Comparison of ENCODE assay signal across 8 cellular contexts in genomic region chr3:187742351-187743171, GRCh38. TPM values are rescaled to one million over a fixed set of nuclear protein-coding genes. Genes with fewer than 3 reads are reported as not detected.
DNase-seq lines count a peak whose midpoint lies in the region; ATAC-seq and TF ChIP-seq lines count a peak whose summit lies in the region.

No MANE protein-coding gene starts in this region.

- H3K9me3 ChIP-seq in T-helper 17 cell (ENCODE audit: control insufficient read depth, low read length, poor library complexity, severe bottlenecking): no peaks in the 10 kb centered on the region
- H3K9me3 ChIP-seq in neural cell (ENCODE audit: low read length): no peaks in the 10 kb centered on the region

- no peak overlapping the region for H3K27ac ChIP-seq in neural cell (ENCODE audit: low read length)

- DNase-seq in NCI-H446 treated with DMSO at 0.1 percent for 48 hours (lab: John Stamatoyannopoulos, UW) (peak; percentile 6), NCI-H446 (lab: John Stamatoyannopoulos, UW) (no peak), T-helper 17 cell (no peak), epithelial cell of proximal tubule (ENCODE audit: low read depth) (no peak), GM20000 (ENCODE audit: low spot score) (no peak), ecto neural progenitor cell (ENCODE audit: low spot score) (no peak)

- peaks cover 8% of the 10 kb centered on the region for H3F3A ChIP-seq in neural cell (ENCODE audit: insufficient read depth, low read length, poor library complexity, severe bottlenecking)

- no peaks in the 10 kb centered on the region for H3K9me2 ChIP-seq in neural cell (ENCODE audit: insufficient read depth, low read length)

- H3K4me3 Mint-ChIP-seq in T-helper 17 cell: peak overlapping the region; percentile 100

- H3K27me3 Mint-ChIP-seq in T-helper 17 cell: no peaks in the 10 kb centered on the region

- peaks cover 41% of the 10 kb centered on the region for H3K27me3 ChIP-seq in neural cell (ENCODE audit: insufficient read depth, low read depth, low read length)

- no peak for TF ChIP-seq EP300 in neural cell (conservative IDR thresholded peaks at IDR 0.05; ENCODE audit: poor library complexity, severe bottlenecking)

- no peak for ATAC-seq in T-helper 17 cell
- no peak for ATAC-seq in GM21526 (IDR thresholded peaks at IDR 0.05; ENCODE audit: low FRiP score, unreplicated experiment)

- peaks cover 6% of the 10 kb centered on the region for H3K36me3 Mint-ChIP-seq in T-helper 17 cell (ENCODE audit: low read depth)

- H3K9ac ChIP-seq in neural cell (ENCODE audit: low read length): peak overlapping the region; percentile 85

- no peaks in the 10 kb centered on the region for H4K20me1 ChIP-seq in neural cell (ENCODE audit: insufficient read depth)

- H3K27ac Mint-ChIP-seq in T-helper 17 cell: peak overlapping the region; percentile 99

- H3K36me3 ChIP-seq in neural cell (ENCODE audit: insufficient read depth, low read length): no peaks in the 10 kb centered on the region

- H3K4me3 ChIP-seq in epithelial cell of proximal tubule (ENCODE audit: low read depth, low read length) (peak overlapping the region; percentile 74), neural cell (ENCODE audit: low read length) (peak overlapping the region; percentile 69)

- peaks cover 17% of the 10 kb centered on the region for H3K79me2 ChIP-seq in neural cell (replicated peaks; ENCODE audit: insufficient read depth, low read length)

- H2AFZ ChIP-seq in neural cell (ENCODE audit: low read depth, low read length): no peak overlapping the region

- no peak for TF ChIP-seq RAD21 in neural cell (conservative IDR thresholded peaks at IDR 0.05)

- no peak for TF ChIP-seq CTCF in epithelial cell of proximal tubule (conservative IDR thresholded peaks at IDR 0.05; ENCODE audit: low read depth, low read length)
- peak; percentile 40 for TF ChIP-seq CTCF in neural cell (IDR thresholded peaks at IDR 0.05; ENCODE audit: poor library complexity, severe bottlenecking)
- TF ChIP-seq CTCF in GM20000 (IDR thresholded peaks at IDR 0.05; ENCODE audit: extremely low read depth, missing control alignments): no peak

- peaks cover 51% of the 10 kb centered on the region for H3K4me1 Mint-ChIP-seq in T-helper 17 cell

- no peak overlapping the region for H3K4me2 ChIP-seq in neural cell (ENCODE audit: low read length)

TF ChIP-seq in neural cell, 6 proteins besides CTCF, POLR2A, EP300 and RAD21:
- TF ChIP-seq MXI1 (conservative IDR thresholded peaks at IDR 0.05; ENCODE audit: poor library complexity, severe bottlenecking): no peak
- TF ChIP-seq POLR2AphosphoS5 (IDR thresholded peaks at IDR 0.05): no peak
- TF ChIP-seq SMC3 (conservative IDR thresholded peaks at IDR 0.05; ENCODE audit: poor library complexity): no peak
- TF ChIP-seq TAF1 (IDR thresholded peaks at IDR 0.05; ENCODE audit: low read depth): no peak
- no peak for TF ChIP-seq EZH2 (IDR thresholded peaks at IDR 0.05; ENCODE audit: borderline replicate concordance, insufficient read depth, low read length, poor library complexity, severe bottlenecking)
- no peak for TF ChIP-seq REST (IDR thresholded peaks at IDR 0.05; ENCODE audit: borderline replicate concordance)

RNA-seq across cellular contexts. Expression of gene BCL6, which starts 2.7 kb away (rescaled TPM):
- total RNA-seq in T-helper 17 cell: 10 to 100 TPM; 25.8 to 29.7 TPM
- total RNA-seq in epithelial cell of proximal tubule: 3.5 and 7.0 TPM in 2 replicates
- 4.3 and 5.2 TPM in 2 replicates for polyA plus RNA-seq in neural cell
- 4.1 and 6.1 TPM in 2 replicates for polyA minus RNA-seq in neural cell

RNA-seq across cellular contexts. Expression of gene RTP2, which starts 40.2 kb away (rescaled TPM):
- total RNA-seq in T-helper 17 cell (not detected), epithelial cell of proximal tubule (not detected in 2 replicates)
- not detected in 2 replicates for polyA plus RNA-seq in neural cell
- polyA minus RNA-seq in neural cell: not detected in 2 replicates
